Comparison of ENCODE assay signal across 8 cellular contexts in genomic region chr15:58227706-58228543, GRCh38.
DNase-seq lines count a peak whose midpoint lies in the region; ATAC-seq, FAIRE-seq and TF ChIP-seq lines count a peak whose summit lies in the region.

No MANE protein-coding gene starts in this region.

- FAIRE-seq in A204.1 (lab: Jason Lieb, UNC) = peak; percentile 90

- peak; percentile 85 for TF ChIP-seq CTCF in GM13977 (IDR thresholded peaks at IDR 0.05; ENCODE audit: extremely low read depth, insufficient read depth, missing control alignments)

- peak; percentile 53 for DNase-seq in GM13977 (ENCODE audit: low spot score)
- peak; percentile 72 for DNase-seq in NCI-H2171 (lab: John Stamatoyannopoulos, UW)
- peak; percentile 24 for DNase-seq in activated CD4-positive, CD25-positive, alpha-beta regulatory T cell treated with anti-CD3 and anti-CD28 coated beads, Interleukin-2, amount 50 U/mL, for 16 hours (ENCODE audit: low read depth, low spot score)
- peak; percentile 21 to 26 for DNase-seq in central memory CD8-positive, alpha-beta T cell (ENCODE audit: low spot score in 2 of 2)
- DNase-seq in kidney glomerular epithelial cell (lab: John Stamatoyannopoulos, UW) = peak; percentile 68
- peak; percentile 74 for DNase-seq in stimulated activated CD4-positive, alpha-beta T cell treated with anti-CD3 and anti-CD28 coated beads, Interleukin-4, amount 100 ng/mL, for 1 hour

- no peak overlapping the region for H3K4me3 Mint-ChIP-seq in central memory CD8-positive, alpha-beta T cell

- no peak for ATAC-seq in central memory CD8-positive, alpha-beta T cell (replicated peaks; ENCODE audit: extremely low read depth, poor library complexity, severe bottlenecking)
- no peak for ATAC-seq in HG03460 (IDR thresholded peaks at IDR 0.05; ENCODE audit: unreplicated experiment)

- H3K27me3 Mint-ChIP-seq in central memory CD8-positive, alpha-beta T cell = peaks cover 26% of the 10 kb centered on the region

- H3K27ac Mint-ChIP-seq in central memory CD8-positive, alpha-beta T cell (ENCODE audit: low read depth) = no peak overlapping the region

- H3K9me3 Mint-ChIP-seq in central memory CD8-positive, alpha-beta T cell = no peaks in the 10 kb centered on the region

- peaks cover 11% of the 10 kb centered on the region for H3K4me1 Mint-ChIP-seq in central memory CD8-positive, alpha-beta T cell

- no peaks in the 10 kb centered on the region for H3K36me3 Mint-ChIP-seq in central memory CD8-positive, alpha-beta T cell (ENCODE audit: insufficient read depth)

- in situ Hi-C loops in GM13977 (cut with MboI; ENCODE audit: low pct_unique_long_range_greater_than_20kb, low sequenced_read_pairs, unreplicated experiment) = loop anchor here (25.0 kb wide), 1 partner anchor 734 kb away; no protein-coding TSS in a partner anchor

Comparison
In these comparisons a context has a peak if more than half of its experiments do, and no peak if none do; other contexts are left out.
1. DNase-seq: peak in every context shown above with its lines; median percentile 74 in stimulated activated CD4-positive, alpha-beta T cell treated with anti-CD3 and anti-CD28 coated beads, Interleukin-4, amount 100 ng/mL, for 1 hour; 72 in NCI-H2171; 68 in kidney glomerular epithelial cell; 53 in GM13977; 24 in activated CD4-positive, CD25-positive, alpha-beta regulatory T cell treated with anti-CD3 and anti-CD28 coated beads, Interleukin-2, amount 50 U/mL, for 16 hours; 24 in central memory CD8-positive, alpha-beta T cell.